Comparison of ENCODE assay signal across 8 cellular contexts in genomic region chr6:127343753-127344659, GRCh38. TPM values are rescaled to one million over a fixed set of nuclear protein-coding genes. Genes with fewer than 3 reads are reported as not detected.
DNase-seq lines count a peak whose midpoint lies in the region; ATAC-seq, FAIRE-seq and TF ChIP-seq lines count a peak whose summit lies in the region.

No MANE protein-coding gene starts in this region.

- H3K27me3 ChIP-seq in ACC112 (ENCODE audit: insufficient read depth, low read length) (no peaks in the 10 kb centered on the region), uterus (no peaks in the 10 kb centered on the region)

- no peaks in the 10 kb centered on the region for H3K9me3 ChIP-seq in uterus

- ATAC-seq in left lobe of liver (peak; percentile 12), HG03039 (IDR thresholded peaks at IDR 0.05; ENCODE audit: unreplicated experiment) (no peak)

- peak; percentile 54 for FAIRE-seq in GM12892 (lab: Jason Lieb, UNC)

- H3K27ac ChIP-seq in ACC112 (ENCODE audit: low read depth, low read length) (peak overlapping the region; percentile 83), uterus (peak overlapping the region; percentile 71 to 87)

- peaks cover 84% of the 10 kb centered on the region for H3K79me2 ChIP-seq in ACC112 (ENCODE audit: control insufficient read depth, insufficient read depth, low read length, unreplicated experiment)

- DNase-seq in GM12892 (ENCODE audit: insufficient read length), result no peak
- DNase-seq in NCI-H2227 treated with DMSO at 0.1 percent for 48 hours (lab: John Stamatoyannopoulos, UW), result peak; percentile 41
- DNase-seq in cardiac fibroblast (ENCODE audit: low read depth in 2 of 2), result peak; percentile 46 to 50
- no peak for DNase-seq in left lobe of liver (ENCODE audit: low spot score)
- DNase-seq in uterus, result no peak
- no peak for DNase-seq in activated CD8-positive, alpha-beta memory T cell treated with anti-CD3 and anti-CD28 coated beads for 24 hours

- H2AFZ ChIP-seq in ACC112 (ENCODE audit: low read length, unreplicated experiment), result peak overlapping the region; percentile 60

- H3K4me1 ChIP-seq in ACC112 (ENCODE audit: control insufficient read depth, insufficient read depth, low read length, unreplicated experiment), result peaks cover 40% of the 10 kb centered on the region
- H3K4me1 ChIP-seq in uterus, result no peaks in the 10 kb centered on the region

- no peak for TF ChIP-seq CTCF in cardiac fibroblast (IDR thresholded peaks at IDR 0.05; ENCODE audit: low read depth, low read length)
- no peak for TF ChIP-seq CTCF in uterus (IDR thresholded peaks at IDR 0.05)

- peak overlapping the region; percentile 83 for H3K4me3 ChIP-seq in ACC112 (ENCODE audit: low read depth, low read length)
- H3K4me3 ChIP-seq in cardiac fibroblast (replicated peaks in 1 of 2; ENCODE audit: low read depth in 2 of 2, low read length in 2 of 2), result peak overlapping the region; percentile 73
- peak overlapping the region; percentile 71 to 79 for H3K4me3 ChIP-seq in uterus

- H3K36me3 ChIP-seq in ACC112 (ENCODE audit: insufficient read depth, low read length), result 0 out of 2 replicates have a peak, but pooled peaks cover 4% of the 10 kb centered on the region
- H3K36me3 ChIP-seq in uterus, result no peaks in the 10 kb centered on the region

- TF ChIP-seq POLR2A in GM12892 (IDR thresholded peaks at IDR 0.05; ENCODE audit: low read depth, low read length) (no peak), uterus (IDR thresholded peaks at IDR 0.05) (no peak)

- intact Hi-C loops in uterus (cut with DNase I; ENCODE audit: low total_unique reads), result no loop called here

RNA-seq across cellular contexts. Expression of gene ECHDC1, which starts 0.6 kb away (rescaled TPM):
- polyA plus RNA-seq in GM12892 (2012; ENCODE audit: missing spikeins), result 57.2 TPM
- total RNA-seq in left lobe of liver (36.6 TPM), uterus (100 to 1,000 TPM in 1 of 4 donors, 10 to 100 TPM in 2, 1 to 10 TPM in 1; 7.4 to 109 (median 18.5) TPM)

Comparison
In these comparisons a context has a peak if more than half of its experiments do, and no peak if none do; other contexts are left out.
1. DNase-seq: peak in NCI-H2227 treated with DMSO at 0.1 percent for 48 hours (single experiment) and cardiac fibroblast (2 of 2); none in GM12892 (single experiment), left lobe of liver (single experiment), uterus (0 of 2) and activated CD8-positive, alpha-beta memory T cell treated with anti-CD3 and anti-CD28 coated beads for 24 hours (single experiment).
2. Peak in every context shown above with its lines, with median percentiles within 50 percentile points of each other: H3K4me3 ChIP-seq.